In genomic region chr5:81067406-81067805, GRCh38 we compare ENCODE assay signal across 20 cellular contexts.
"Had no signal": no experiment of that assay in that cellular context is flagged by ENCODE, and none has a peak within 500 bp of the region (broad histone marks: within the 10 kb centered on the region; RNA-seq: fewer than 3 reads in every experiment).

No MANE protein-coding gene starts in this region.

- H3K9me3 ChIP-seq: left lung, ovary, right lobe of liver, thoracic aorta, transverse colon had no signal

- H3K4me1 ChIP-seq: foreskin keratinocyte, left lung, neural progenitor cell, right lobe of liver, transverse colon had no signal

- H3K27me3 ChIP-seq: left lung, neural progenitor cell, ovary, right lobe of liver, transverse colon had no signal

- H3K27ac ChIP-seq: foreskin keratinocyte, left lung, neural progenitor cell, ovary, right lobe of liver, skin epidermis, thoracic aorta, transverse colon had no signal

- H3K4me3 ChIP-seq: left lung, lung, neural progenitor cell, ovary, right lobe of liver, skin epidermis, thoracic aorta, transverse colon had no signal

- H3K36me3 ChIP-seq: left lung, neural progenitor cell, ovary, right lobe of liver, thoracic aorta, transverse colon had no signal

- DNase-seq: effector memory CD4-positive, alpha-beta T cell; foreskin keratinocyte; immature natural killer cell; left lung; mesenchymal stem cell; midbrain; nucleus accumbens; ovary; right lobe of liver; stimulated activated CD4-positive, alpha-beta T cell treated with anti-CD3 and anti-CD28 coated beads, Interleukin-2, amount 100 ng/mL, for 24 hours; stimulated activated CD4-positive, alpha-beta T cell treated with anti-CD3 and anti-CD28 coated beads, Interleukin-4, amount 100 ng/mL, for 4 hours; stimulated activated naive B cell treated with anti-CD40 and anti-IgM and Interleukin-4, amounts not matched to agents 10 μg/mL and 1 μg/mL and 100 μg/mL, for 72 hours; stimulated activated naive CD8-positive, alpha-beta T cell treated with anti-CD3 and anti-CD28 coated beads, Interleukin-15, amount 100 ng/mL, for 72 hours; substantia nigra; transverse colon had no signal

- ATAC-seq: foreskin keratinocyte; left lung; natural killer cell treated with Interleukin-12 subunit alpha and Interleukin-12 subunit beta and Interleukin-15 and Interleukin-18, amount 100 ng/mL, for 72 hours; right lobe of liver; stimulated activated naive B cell treated with anti-CD40 and anti-IgM and Interleukin-4, amounts not matched to agents 10 μg/mL and 1 μg/mL and 100 μg/mL, for 72 hours; stimulated activated naive CD8-positive, alpha-beta T cell treated with anti-CD3 and anti-CD28 coated beads, Interleukin-15, amount 100 ng/mL, for 72 hours had no signal
